In the genomic region with DNA sequence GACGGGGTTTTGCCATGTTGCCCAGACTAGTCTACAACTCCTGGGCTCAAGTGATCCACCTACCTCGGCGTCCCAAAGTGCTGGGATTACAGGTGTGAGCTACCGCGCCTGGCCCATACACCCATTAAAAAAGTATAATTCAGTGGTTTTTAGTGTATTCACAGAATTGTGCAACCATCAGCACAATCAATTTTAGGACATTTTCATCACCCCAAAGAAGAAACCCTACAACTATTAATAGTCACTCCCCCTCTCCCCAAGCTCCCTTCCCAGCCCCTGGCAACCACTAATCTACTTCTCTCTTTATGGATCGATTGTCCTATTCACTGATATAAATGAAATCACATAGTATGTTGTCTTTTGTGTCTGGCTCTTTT, we compare ENCODE assay signal across 17 cellular contexts. TPM values are rescaled to one million over a fixed set of nuclear protein-coding genes. Genes with fewer than 3 reads are reported as not detected.
A peak's percentile ranks its signal among the peaks of the same experiment; 100 is the strongest.
DNase-seq lines count a peak whose midpoint lies in the region; ATAC-seq, FAIRE-seq and TF ChIP-seq lines count a peak whose summit lies in the region.
"Had no signal": no experiment of that assay in that cellular context is flagged by ENCODE, and none has a peak within 500 bp of the region (broad histone marks: within the 10 kb centered on the region; RNA-seq: fewer than 3 reads in every experiment).

No MANE protein-coding gene starts in this region.

- H3K27ac Mint-ChIP-seq in type B pancreatic cell (peak overlapping the region; percentile 81), nephron progenitor cell (no peak overlapping the region)
- H3K27ac Mint-ChIP-seq: B cell; CD8-positive, alpha-beta T cell had no signal

- H3K4me2 ChIP-seq in HepG2 (ENCODE audit: low read depth, low read length) (no peak overlapping the region), OCI-LY1 (ENCODE audit: low read length) (no peak overlapping the region), K562 (ENCODE audit: insufficient read depth, low read length) (no peak overlapping the region)
- H3K4me2 ChIP-seq: BLaER1 treated with 17β-estradiol and CSF1 and Interleukin-3, amounts not matched to agents 10 nM and 100 nM had no signal

- H3K4me1 Mint-ChIP-seq in type B pancreatic cell (ENCODE audit: unreplicated experiment) (peaks cover 13% of the 10 kb centered on the region), nephron progenitor cell (peaks cover 8% of the 10 kb centered on the region)

- no peaks in the 10 kb centered on the region for H3K9me1 ChIP-seq in K562 (ENCODE audit: control insufficient read depth, insufficient read depth, low read length)

- H3K9ac ChIP-seq in HepG2 (ENCODE audit: insufficient read depth, low read depth, low read length) = no peak overlapping the region
- H3K9ac ChIP-seq in OCI-LY1 (ENCODE audit: low read length) = no peak overlapping the region
- no peak overlapping the region for H3K9ac ChIP-seq in K562 (ENCODE audit: insufficient read depth in 1 of 2, low read depth in 2 of 2, low read length in 2 of 2)
- H3K9ac ChIP-seq: BLaER1 treated with 17β-estradiol and CSF1 and Interleukin-3, amounts not matched to agents 10 nM and 100 nM had no signal

- no peak for TF ChIP-seq POLR2A in HepG2 (IDR thresholded peaks at IDR 0.05; ENCODE audit: insufficient read depth in 1 of 2, low read depth in 2 of 2, low read length in 2 of 2)
- TF ChIP-seq POLR2A in right lobe of liver (IDR thresholded peaks at IDR 0.05) = no peak
- TF ChIP-seq POLR2A in K562 (conservative IDR thresholded peaks at IDR 0.05) = no peak
- no peak for TF ChIP-seq POLR2A in H54 (IDR thresholded peaks at IDR 0.05; ENCODE audit: low read depth, low read length)

- no peak overlapping the region for H3K4me3 Mint-ChIP-seq in type B pancreatic cell
- no peak overlapping the region for H3K4me3 Mint-ChIP-seq in nephron progenitor cell
- H3K4me3 Mint-ChIP-seq: B cell; CD8-positive, alpha-beta T cell had no signal

- CTCF ChIA-PET in HepG2 (lab: Yijun Ruan, JAX; ENCODE audit: low intra/inter-chr PET ratio, low total read pairs) = no interaction called here
- CTCF ChIA-PET in K562 (lab: Yijun Ruan, JAX; ENCODE audit: low intra/inter-chr PET ratio) = no interaction called here

- TF ChIP-seq CTCF in HepG2 (CRISPR knock-in tag; IDR thresholded peaks at IDR 0.05) = no peak
- no peak for TF ChIP-seq CTCF in right lobe of liver (IDR thresholded peaks at IDR 0.05)
- TF ChIP-seq CTCF in OCI-LY1 (IDR thresholded peaks at IDR 0.05; ENCODE audit: low read length) = no peak
- TF ChIP-seq CTCF in K562 (IDR thresholded peaks at IDR 0.05 in 2 of 3, conservative IDR thresholded peaks at IDR 0.05 in 1 of 3; ENCODE audit: insufficient read depth in 2 of 3, low read depth in 1 of 3, low read length in 3 of 3) = no peak
- TF ChIP-seq CTCF in type B pancreatic cell (conservative IDR thresholded peaks at IDR 0.05) = no peak
- TF ChIP-seq CTCF in nephron progenitor cell (IDR thresholded peaks at IDR 0.05) = no peak

- H2AFZ ChIP-seq in HepG2 (ENCODE audit: low read length) (no peak overlapping the region), OCI-LY1 (ENCODE audit: low read length) (no peak overlapping the region), K562 (ENCODE audit: low read depth, low read length) (no peak overlapping the region)

- intact Hi-C loops in HepG2 (cut with micrococcal nuclease; ENCODE audit: unreplicated experiment) = no loop called here
- intact Hi-C loops in right lobe of liver (cut with DNase I) = loop anchor here in 1 of 2 donors (5.0 kb wide), 1 partner anchor 95 kb away; a partner anchor contains a TSS
- intact Hi-C loops in K562 (cut with micrococcal nuclease) = no loop called here

- H3K27me3 Mint-ChIP-seq in type B pancreatic cell (no peaks in the 10 kb centered on the region), nephron progenitor cell (ENCODE audit: low read depth, poor library complexity) (peaks cover under 1% of the 10 kb centered on the region)
- H3K27me3 Mint-ChIP-seq: B cell had no signal

- H3K9me3 ChIP-seq in HepG2 (ENCODE audit: low read length) = no peaks in the 10 kb centered on the region
- H3K9me3 ChIP-seq in right lobe of liver = no peaks in the 10 kb centered on the region
- H3K9me3 ChIP-seq in OCI-LY1 (ENCODE audit: low read length) = no peaks in the 10 kb centered on the region
- no peaks in the 10 kb centered on the region; the same call in 1 of the 2 replicates for H3K9me3 ChIP-seq in K562 (replicated peaks; ENCODE audit: control insufficient read depth, insufficient read depth, low read depth, low read length)
- H3K9me3 ChIP-seq: BLaER1 treated with 17β-estradiol and CSF1 and Interleukin-3, amounts not matched to agents 10 nM and 100 nM; HAP-1 had no signal

- H3K36me3 Mint-ChIP-seq in type B pancreatic cell (no peaks in the 10 kb centered on the region), nephron progenitor cell (ENCODE audit: low read depth) (no peaks in the 10 kb centered on the region)

- 69% methylated on average over 6 of the region's 6 CpGs for WGBS in HepG2 (ENCODE audit: low lambda C conversion rate)
- WGBS in right lobe of liver (ENCODE audit: insufficient coverage, low coverage, low lambda C conversion rate, missing lambda C conversion rate) = 74% methylated on average over 4 of the region's 6 CpGs
- 77% methylated on average over 6 of the region's 6 CpGs for WGBS in K562 (ENCODE audit: insufficient coverage, low coverage, missing lambda C conversion rate)

- peaks cover 76% of the 10 kb centered on the region for H3K4me1 ChIP-seq in HepG2 (ENCODE audit: insufficient read depth, low read length)
- H3K4me1 ChIP-seq in right lobe of liver = peaks cover 0 to 5% (median under 1%) of the 10 kb centered on the region in 4 donors
- H3K4me1 ChIP-seq in OCI-LY1 (ENCODE audit: insufficient read depth, low read length, severe bottlenecking) = peaks cover 37% of the 10 kb centered on the region
- H3K4me1 ChIP-seq in K562 (replicated peaks in 1 of 2; ENCODE audit: control insufficient read depth in 2 of 2, insufficient read depth in 2 of 2, low read length in 2 of 2) = peaks cover 5 to 18% of the 10 kb centered on the region in 2 experiments; a peak in 4 of 5 replicates

- no peak for FAIRE-seq in HepG2 (lab: Jason Lieb, UNC)
- no peak for FAIRE-seq in K562 (lab: Jason Lieb, UNC)
- no peak for FAIRE-seq in H54 (lab: Jason Lieb, UNC)
- FAIRE-seq: H1 had no signal

- H3F3A ChIP-seq in OCI-LY1 (ENCODE audit: insufficient read depth, low read length) = peaks cover 4% of the 10 kb centered on the region; the same call in 1 of the 2 replicates

- TF ChIP-seq EP300 in HepG2 (IDR thresholded peaks at IDR 0.05; ENCODE audit: low read depth in 2 of 2, low read length in 2 of 2) (no peak), HepG2 (CRISPR knock-in tag; IDR thresholded peaks at IDR 0.05; ENCODE audit: borderline replicate concordance) (no peak), K562 (IDR thresholded peaks at IDR 0.05; ENCODE audit: low read length) (no peak)

- H3K27me3 ChIP-seq in HepG2 (ENCODE audit: control insufficient read depth in 1 of 2, insufficient read depth in 2 of 2, low read length in 2 of 2) = no peaks in the 10 kb centered on the region; a peak in 1 of 5 replicates
- H3K27me3 ChIP-seq in right lobe of liver = no peaks in the 10 kb centered on the region
- no peaks in the 10 kb centered on the region for H3K27me3 ChIP-seq in OCI-LY1 (ENCODE audit: insufficient read depth, low read length)
- H3K27me3 ChIP-seq in K562 (ENCODE audit: control insufficient read depth in 2 of 2, insufficient read depth in 2 of 2, low read length in 2 of 2) = no peaks in the 10 kb centered on the region
- H3K27me3 ChIP-seq: BLaER1 treated with 17β-estradiol and CSF1 and Interleukin-3, amounts not matched to agents 10 nM and 100 nM had no signal

- in situ Hi-C loops in HepG2 (cut with HindIII; ENCODE audit: extremely low pct_ligation_motif_present, low pct_unique_long_range_greater_than_20kb) = no loop called here
- in situ Hi-C loops in K562 (cut with MboI) = no loop called here

- BruUV-seq in HepG2 (replicated peaks; lab: Mats Ljungman, UMichigan) (no TSS peak), K562 (replicated peaks; lab: Mats Ljungman, UMichigan) (no TSS peak)

- POLR2A ChIA-PET in HepG2 (lab: Yijun Ruan, JAX) (interaction anchor here (3.6 kb wide), 1 partner anchor 10 kb away, joined by 21 read pairs; no protein-coding TSS in a partner anchor), K562 (lab: Yijun Ruan, JAX) (interaction anchor here (0.6 kb wide), 1 partner anchor 121 kb away, joined by 3 read pairs; no protein-coding TSS in a partner anchor)

- H4K20me1 ChIP-seq in HepG2 (ENCODE audit: insufficient read depth, low read length) (no peaks in the 10 kb centered on the region), OCI-LY1 (ENCODE audit: insufficient read depth, low read length) (no peaks in the 10 kb centered on the region), K562 (replicated peaks; ENCODE audit: control insufficient read depth, insufficient read depth, low read length) (no peaks in the 10 kb centered on the region)

- H3K9me2 ChIP-seq in OCI-LY1 (ENCODE audit: low read depth, low read length) = no peaks in the 10 kb centered on the region

- H3K4me3 ChIP-seq in HepG2 (replicated peaks in 1 of 3; ENCODE audit: insufficient read depth in 1 of 3, low read depth in 2 of 3, low read length in 3 of 3) (no peak overlapping the region), right lobe of liver (no peak overlapping the region), OCI-LY1 (ENCODE audit: low read depth, low read length, poor library complexity, severe bottlenecking) (no peak overlapping the region), K562 (no peak overlapping the region)
- H3K4me3 ChIP-seq: BLaER1 treated with 17β-estradiol and CSF1 and Interleukin-3, amounts not matched to agents 10 nM and 100 nM; HAP-1 had no signal

- H3K79me2 ChIP-seq in HepG2 (ENCODE audit: insufficient read depth, low read length) (peaks cover 8% of the 10 kb centered on the region), OCI-LY1 (ENCODE audit: insufficient read depth, low read length) (peaks cover 7% of the 10 kb centered on the region), K562 (ENCODE audit: control insufficient read depth, insufficient read depth, low read length) (peaks cover 12% of the 10 kb centered on the region)

- H3K9me3 Mint-ChIP-seq in type B pancreatic cell (peaks cover 5% of the 10 kb centered on the region), nephron progenitor cell (no peaks in the 10 kb centered on the region)
- H3K9me3 Mint-ChIP-seq: CD8-positive, alpha-beta T cell had no signal

- DNase-seq in HepG2 (ENCODE audit: low spot score) = no peak
- no peak for DNase-seq in right lobe of liver
- no peak for DNase-seq in K562 (ENCODE audit: extremely low read depth in 1 of 4, low spot score in 3 of 4)
- DNase-seq in type B pancreatic cell (ENCODE audit: extremely low spot score, unreplicated experiment) = no peak
- DNase-seq in H54 (ENCODE audit: insufficient read length, low spot score) = no peak
- DNase-seq in nephron progenitor cell = no peak
- DNase-seq: Calu3, DMS79 treated with DMSO at 0.1 percent for 48 hours, GF-D8 had no signal

- ATAC-seq in HepG2 = no peak
- no peak for ATAC-seq in right lobe of liver
- no peak for ATAC-seq in K562
- no peak for ATAC-seq in GM21528 (IDR thresholded peaks at IDR 0.05; ENCODE audit: low FRiP score, unreplicated experiment)
- ATAC-seq: CD8-positive, alpha-beta T cell had no signal

- H3K27ac ChIP-seq in HepG2 (ENCODE audit: extremely low read length, insufficient read depth, low read length) (no peak overlapping the region), right lobe of liver (no peak overlapping the region), OCI-LY1 (ENCODE audit: low read depth, low read length, poor library complexity, severe bottlenecking) (peak overlapping the region; percentile 51), K562 (ENCODE audit: extremely low read depth, low read depth, low read length) (no peak overlapping the region)
- H3K27ac ChIP-seq: BLaER1 treated with 17β-estradiol and CSF1 and Interleukin-3, amounts not matched to agents 10 nM and 100 nM had no signal

- no peak for TF ChIP-seq RAD21 in HepG2 (CRISPR knock-in tag; IDR thresholded peaks at IDR 0.05)
- TF ChIP-seq RAD21 in K562 (CRISPR knock-in tag; conservative IDR thresholded peaks at IDR 0.05 in 1 of 2, IDR thresholded peaks at IDR 0.05 in 1 of 2) = no peak

- H3K36me3 ChIP-seq in HepG2 (replicated peaks in 1 of 2; ENCODE audit: control insufficient read depth in 1 of 2, insufficient read depth in 2 of 2, low read length in 2 of 2) (no peaks in the 10 kb centered on the region), right lobe of liver (no peaks in the 10 kb centered on the region), OCI-LY1 (ENCODE audit: insufficient read depth, low read length) (no peaks in the 10 kb centered on the region), K562 (ENCODE audit: control insufficient read depth, insufficient read depth, low read length) (no peaks in the 10 kb centered on the region)
- H3K36me3 ChIP-seq: BLaER1 treated with 17β-estradiol and CSF1 and Interleukin-3, amounts not matched to agents 10 nM and 100 nM had no signal

RNA-seq across cellular contexts. Expression of a gene that starts 3.8 kb away (rescaled TPM):
- total RNA-seq in HepG2 (2016; rRNA removed; fragmentation: Illumina TruSeq; extraction: Trizol) = 14.3 and 23.8 TPM in 2 replicates
- 3.2 and 3.4 TPM in 2 replicates for total RNA-seq in HepG2 (2016; cell fraction: cytosol; rRNA removed; fragmentation: Illumina TruSeq; extraction: Trizol; ENCODE audit: low read depth)
- total RNA-seq in HepG2 (2016; cell fraction: insoluble cytoplasmic fraction; rRNA removed; fragmentation: Illumina TruSeq; extraction: Trizol) = 12.5 and 22.8 TPM in 2 replicates
- total RNA-seq in HepG2 (2016; cell fraction: membrane; rRNA removed; fragmentation: Illumina TruSeq; extraction: Trizol) = 8.3 and 8.6 TPM in 2 replicates
- 20.0 and 25.8 TPM in 2 replicates for total RNA-seq in HepG2 (2016; cell fraction: nucleus; rRNA removed; fragmentation: Illumina TruSeq; extraction: Trizol)
- 20.0 and 22.0 TPM in 2 replicates for polyA plus RNA-seq in HepG2 (2011; rRNA removed)
- 7.4 and 8.9 TPM in 2 replicates for polyA plus RNA-seq in HepG2 (2011; cell fraction: cytosol; rRNA removed)
- 47.8 and 56.1 TPM in 2 replicates for polyA plus RNA-seq in HepG2 (2011; cell fraction: nucleus; rRNA removed)
- polyA plus RNA-seq in HepG2 (2012) = 11.0 and 12.1 TPM in 2 replicates
- 1.1 and 1.2 TPM in 2 replicates for polyA plus RNA-seq in HepG2 (2016; cell fraction: cytosol; fragmentation: Illumina TruSeq; extraction: Trizol; ENCODE audit: low read depth)
- 8.7 and 10.9 TPM in 2 replicates for polyA plus RNA-seq in HepG2 (2016; cell fraction: insoluble cytoplasmic fraction; fragmentation: Illumina TruSeq; extraction: Trizol; ENCODE audit: low read depth)
- polyA plus RNA-seq in HepG2 (2016; cell fraction: membrane; fragmentation: Illumina TruSeq; extraction: Trizol; ENCODE audit: low read depth) = 2.6 and 3.0 TPM in 2 replicates
- polyA plus RNA-seq in HepG2 (2016; cell fraction: nucleus; fragmentation: Illumina TruSeq; extraction: Trizol; ENCODE audit: insufficient read depth, low read depth) = 33.2 and 35.2 TPM in 2 replicates
- 52.0 and 57.8 TPM in 2 replicates for polyA minus RNA-seq in HepG2 (2011; rRNA and poly(A)+ RNA removed; ENCODE audit: low replicate concordance)
- polyA minus RNA-seq in HepG2 (2011; cell fraction: cytosol; rRNA and poly(A)+ RNA removed) = 14.7 and 15.5 TPM in 2 replicates
- 23.9 and 25.6 TPM in 2 replicates for polyA minus RNA-seq in HepG2 (2011; cell fraction: nucleus; rRNA and poly(A)+ RNA removed)
- total RNA-seq in right lobe of liver = 10 to 100 TPM in 5 of 6 experiments, 1 to 10 TPM in 1; 10.0 to 17.5 (median 11.5) TPM
- total RNA-seq in K562 (2011; cell fraction: chromatin; rRNA removed; ENCODE audit: low replicate concordance) = 80.4 and 136 TPM in 2 replicates
- total RNA-seq in K562 (2011; cell fraction: nucleolus; rRNA removed) = 75.0 and 81.5 TPM in 2 replicates
- total RNA-seq in K562 (2011; cell fraction: nucleoplasm; rRNA removed) = 92.4 and 163 TPM in 2 replicates
- total RNA-seq in K562 (2014; rRNA removed) = 13.1 and 14.8 TPM in 2 replicates
- 14.6 and 18.3 TPM in 2 replicates for total RNA-seq in K562 (2014; rRNA removed; fragmentation: Illumina TruSeq; extraction: Trizol)
- 12.1 and 12.9 TPM in 2 replicates for total RNA-seq in K562 (2015; rRNA removed; fragmentation: Illumina TruSeq; extraction: Trizol)
- total RNA-seq in K562 (2021) = 33.7 and 35.2 TPM in 2 replicates
- 12.2 and 13.7 TPM in 2 replicates for polyA plus RNA-seq in K562 (2011; rRNA removed)
- 20.2 and 20.3 TPM in 2 replicates for polyA plus RNA-seq in K562 (2011; cell fraction: cytosol; rRNA removed)
- 32.2 and 38.1 TPM in 2 replicates for polyA plus RNA-seq in K562 (2011; cell fraction: nucleus; rRNA removed)
- 10.6 and 18.8 TPM in 2 replicates for polyA plus RNA-seq in K562 (2012)
- 23.0 and 26.3 TPM in 2 replicates for polyA plus RNA-seq in K562 (2014; fragmentation: Illumina TruSeq; extraction: Trizol)
- 1 to 10 TPM; 3.0 to 3.4 TPM for polyA plus RNA-seq in K562 (2014; fragmentation: Nextera tagmentation; extraction: Ambion mirVana)
- 11.3 and 15.3 TPM in 2 replicates for polyA plus RNA-seq in K562 (2014; rRNA removed)
- 29.6 and 31.7 TPM in 2 replicates for polyA minus RNA-seq in K562 (2011; rRNA and poly(A)+ RNA removed)
- polyA minus RNA-seq in K562 (2011; cell fraction: cytosol; rRNA and poly(A)+ RNA removed) = 28.4 and 40.3 TPM in 2 replicates
- 12.3 and 15.8 TPM in 2 replicates for polyA minus RNA-seq in K562 (2011; cell fraction: nucleus; rRNA and poly(A)+ RNA removed)
- 16.2 and 22.5 TPM in 2 replicates for total RNA-seq in type B pancreatic cell (ENCODE audit: low replicate concordance)

RNA-seq across cellular contexts. Expression of a gene that starts 39.9 kb away (rescaled TPM):
- total RNA-seq in HepG2 (2016; rRNA removed; fragmentation: Illumina TruSeq; extraction: Trizol) = 0.11 TPM in 1 of 2 replicates, not detected in the other
- total RNA-seq in HepG2 (2016; cell fraction: cytosol; rRNA removed; fragmentation: Illumina TruSeq; extraction: Trizol; ENCODE audit: low read depth) = 0.44 and 0.71 TPM in 2 replicates
- total RNA-seq in HepG2 (2016; cell fraction: insoluble cytoplasmic fraction; rRNA removed; fragmentation: Illumina TruSeq; extraction: Trizol) = 0.13 TPM in 1 of 2 replicates, not detected in the other
- total RNA-seq in HepG2 (2016; cell fraction: membrane; rRNA removed; fragmentation: Illumina TruSeq; extraction: Trizol) = 0.17 and 0.28 TPM in 2 replicates
- 0.37 and 0.60 TPM in 2 replicates for total RNA-seq in HepG2 (2016; cell fraction: nucleus; rRNA removed; fragmentation: Illumina TruSeq; extraction: Trizol)
- polyA plus RNA-seq in HepG2 (2011; rRNA removed) = 0.05 TPM in 1 of 2 replicates, not detected in the other
- not detected in 2 replicates for polyA plus RNA-seq in HepG2 (2011; cell fraction: cytosol; rRNA removed)
- polyA plus RNA-seq in HepG2 (2011; cell fraction: nucleus; rRNA removed) = 0.07 and 0.10 TPM in 2 replicates
- 0.17 and 0.23 TPM in 2 replicates for polyA plus RNA-seq in HepG2 (2012)
- polyA plus RNA-seq in HepG2 (2016; cell fraction: cytosol; fragmentation: Illumina TruSeq; extraction: Trizol; ENCODE audit: low read depth) = 0.05 and 0.08 TPM in 2 replicates
- not detected in 2 replicates for polyA plus RNA-seq in HepG2 (2016; cell fraction: insoluble cytoplasmic fraction; fragmentation: Illumina TruSeq; extraction: Trizol; ENCODE audit: low read depth)
- polyA plus RNA-seq in HepG2 (2016; cell fraction: membrane; fragmentation: Illumina TruSeq; extraction: Trizol; ENCODE audit: low read depth) = 0.07 TPM in 1 of 2 replicates, not detected in the other
- not detected in 2 replicates for polyA plus RNA-seq in HepG2 (2016; cell fraction: nucleus; fragmentation: Illumina TruSeq; extraction: Trizol; ENCODE audit: insufficient read depth, low read depth)
- 0.05 and 0.14 TPM in 2 replicates for polyA minus RNA-seq in HepG2 (2011; rRNA and poly(A)+ RNA removed; ENCODE audit: low replicate concordance)
- polyA minus RNA-seq in HepG2 (2011; cell fraction: cytosol; rRNA and poly(A)+ RNA removed) = 0.26 TPM in 1 of 2 replicates, not detected in the other
- 0.50 and 0.77 TPM in 2 replicates for polyA minus RNA-seq in HepG2 (2011; cell fraction: nucleus; rRNA and poly(A)+ RNA removed)
- not detected for total RNA-seq in right lobe of liver
- 0.28 TPM in 1 of 2 replicates, not detected in the other for total RNA-seq in K562 (2011; cell fraction: chromatin; rRNA removed; ENCODE audit: low replicate concordance)
- total RNA-seq in K562 (2011; cell fraction: nucleolus; rRNA removed) = 0.13 TPM in 1 of 2 replicates, not detected in the other
- 0.22 and 0.53 TPM in 2 replicates for total RNA-seq in K562 (2011; cell fraction: nucleoplasm; rRNA removed)
- not detected in 2 replicates for total RNA-seq in K562 (2014; rRNA removed)
- not detected in 2 replicates for total RNA-seq in K562 (2014; rRNA removed; fragmentation: Illumina TruSeq; extraction: Trizol)
- 0.07 TPM in 1 of 2 replicates, not detected in the other for total RNA-seq in K562 (2015; rRNA removed; fragmentation: Illumina TruSeq; extraction: Trizol)
- total RNA-seq in K562 (2021) = not detected in 2 replicates
- polyA plus RNA-seq in K562 (2011; rRNA removed) = 0.03 and 0.08 TPM in 2 replicates
- polyA plus RNA-seq in K562 (2011; cell fraction: cytosol; rRNA removed) = 0.03 TPM in 1 of 2 replicates, not detected in the other
- polyA plus RNA-seq in K562 (2011; cell fraction: nucleus; rRNA removed) = 0.06 and 0.09 TPM in 2 replicates
- 0.04 and 0.07 TPM in 2 replicates for polyA plus RNA-seq in K562 (2012)
- 0.04 TPM in 1 of 2 replicates, not detected in the other for polyA plus RNA-seq in K562 (2014; fragmentation: Illumina TruSeq; extraction: Trizol)
- under 1 TPM; 0.04 to 0.06 TPM for polyA plus RNA-seq in K562 (2014; fragmentation: Nextera tagmentation; extraction: Ambion mirVana)
- polyA plus RNA-seq in K562 (2014; rRNA removed) = not detected in 2 replicates
- not detected in 2 replicates for polyA minus RNA-seq in K562 (2011; rRNA and poly(A)+ RNA removed)
- polyA minus RNA-seq in K562 (2011; cell fraction: cytosol; rRNA and poly(A)+ RNA removed) = not detected in 2 replicates
- 0.22 and 0.27 TPM in 2 replicates for polyA minus RNA-seq in K562 (2011; cell fraction: nucleus; rRNA and poly(A)+ RNA removed)
- 0.19 TPM in 1 of 2 replicates, not detected in the other for total RNA-seq in type B pancreatic cell (ENCODE audit: low replicate concordance)
- total RNA-seq: A172, Calu3, H1 had no signal
